In genomic region chr4:145805490-145805889, GRCh38 we compare ENCODE assay signal across 14 cellular contexts.
DNase-seq lines count a peak whose midpoint lies in the region; ATAC-seq and TF ChIP-seq lines count a peak whose summit lies in the region.
"Had no signal": no experiment of that assay in that cellular context is flagged by ENCODE, and none has a peak within 500 bp of the region (broad histone marks: within the 10 kb centered on the region; RNA-seq: fewer than 3 reads in every experiment).

No MANE protein-coding gene starts in this region.

- peaks cover 23% of the 10 kb centered on the region for H3K36me3 Mint-ChIP-seq in endothelial cell (ENCODE audit: low read depth, unreplicated experiment)
- H3K36me3 Mint-ChIP-seq in CD8-positive, alpha-beta T cell: peaks cover 42% of the 10 kb centered on the region

- TF ChIP-seq CTCF in RWPE1 (conservative IDR thresholded peaks at IDR 0.05; ENCODE audit: low read depth) (no peak), endothelial cell (IDR thresholded peaks at IDR 0.05; ENCODE audit: unreplicated experiment) (no peak)
- no peak for TF ChIP-seq CTCF in CD8-positive, alpha-beta T cell (IDR thresholded peaks at IDR 0.05)

- H3K4me3 ChIP-seq in CD8-positive, alpha-beta T cell (ENCODE audit: low read depth, low read length): no peak overlapping the region

- H3K36me3 ChIP-seq in CD8-positive, alpha-beta T cell (ENCODE audit: insufficient read depth, low read length): no peaks in the 10 kb centered on the region

- peaks cover 28% of the 10 kb centered on the region for H3K4me1 Mint-ChIP-seq in endothelial cell (ENCODE audit: unreplicated experiment)
- H3K4me1 Mint-ChIP-seq in CD8-positive, alpha-beta T cell (ENCODE audit: low read depth): peaks cover 7% of the 10 kb centered on the region

- no peaks in the 10 kb centered on the region for H3K9me3 ChIP-seq in CD8-positive, alpha-beta T cell (ENCODE audit: low read length)

- POLR2A ChIA-PET in RWPE1 (lab: Yijun Ruan, JAX; ENCODE audit: low non-redundant PET): no interaction called here
- POLR2A ChIA-PET in CD8-positive, alpha-beta T cell (lab: Charles Lee): no interaction called here

- no peaks in the 10 kb centered on the region for H3K9me3 Mint-ChIP-seq in endothelial cell (ENCODE audit: unreplicated experiment)
- H3K9me3 Mint-ChIP-seq in CD8-positive, alpha-beta T cell: peaks cover 4% of the 10 kb centered on the region
- H3K9me3 Mint-ChIP-seq: central memory CD8-positive, alpha-beta T cell had no signal

- peak overlapping the region; percentile 59 for H3K27ac ChIP-seq in RWPE1
- H3K27ac ChIP-seq in CD8-positive, alpha-beta T cell (ENCODE audit: low read depth, low read length): no peak overlapping the region

- DNase-seq in ELF-1 (ENCODE audit: low read depth, low spot score) (peak; percentile 86), RWPE1 (ENCODE audit: low spot score) (no peak), endothelial cell (ENCODE audit: low spot score) (peak; percentile 26), lung microvascular endothelial cell (ENCODE audit: low read depth in 2 of 2) (peak; percentile 92 to 98)
- DNase-seq in CD8-positive, alpha-beta T cell: no peak
- DNase-seq: CD4-positive, alpha-beta T cell; naive B cell; NCI-H748 treated with DMSO at 0.1 percent for 48 hours had no signal

- H3K27me3 ChIP-seq in CD8-positive, alpha-beta T cell (ENCODE audit: insufficient read depth, low read length): no peaks in the 10 kb centered on the region

- H3K27me3 Mint-ChIP-seq in endothelial cell (ENCODE audit: unreplicated experiment): peaks cover 4% of the 10 kb centered on the region
- H3K27me3 Mint-ChIP-seq in CD8-positive, alpha-beta T cell (ENCODE audit: low read depth): no peaks in the 10 kb centered on the region
- H3K27me3 Mint-ChIP-seq: CD4-positive, alpha-beta T cell; central memory CD8-positive, alpha-beta T cell; naive B cell; stimulated activated memory B cell treated with anti-CD40 and anti-IgM and Interleukin-4, amounts not matched to agents 10 μg/mL and 1 μg/mL and 100 μg/mL, for 72 hours had no signal

- H3K4me1 ChIP-seq in CD8-positive, alpha-beta T cell (ENCODE audit: insufficient read depth, low read length): no peaks in the 10 kb centered on the region

- ATAC-seq in GM21360 (IDR thresholded peaks at IDR 0.05; ENCODE audit: unreplicated experiment) (no peak), GM21529 (IDR thresholded peaks at IDR 0.05; ENCODE audit: unreplicated experiment) (no peak), HG03095 (IDR thresholded peaks at IDR 0.05; ENCODE audit: unreplicated experiment) (no peak)
- no peak for ATAC-seq in CD8-positive, alpha-beta T cell
- ATAC-seq: stimulated activated memory B cell treated with anti-CD40 and anti-IgM and Interleukin-4, amounts not matched to agents 10 μg/mL and 1 μg/mL and 100 μg/mL, for 72 hours had no signal

- no peak overlapping the region for H3K4me3 Mint-ChIP-seq in endothelial cell (ENCODE audit: unreplicated experiment)
- H3K4me3 Mint-ChIP-seq in CD8-positive, alpha-beta T cell: no peak overlapping the region
- H3K4me3 Mint-ChIP-seq: CD4-positive, alpha-beta T cell; central memory CD8-positive, alpha-beta T cell; naive B cell; stimulated activated memory B cell treated with anti-CD40 and anti-IgM and Interleukin-4, amounts not matched to agents 10 μg/mL and 1 μg/mL and 100 μg/mL, for 72 hours; T-helper 1 cell treated with Interleukin-12 subunit alpha and Interleukin-12 subunit beta and Interleukin-4 antibody, amounts not matched to agents 30 μg/mL and 1 μg/mL, for 36 hours had no signal

- CTCF ChIA-PET in RWPE1 (lab: Yijun Ruan, JAX): interaction anchor here (0.9 kb wide), 1 partner anchor 46 kb away, joined by 6 read pairs; no protein-coding TSS in a partner anchor
- CTCF ChIA-PET in CD8-positive, alpha-beta T cell (lab: Charles Lee): interaction anchor here (0.6 to 1.4 kb wide), 2 partner anchors 64 to 131 kb away, joined by 3 read pairs; no protein-coding TSS in a partner anchor

- intact Hi-C loops in CD8-positive, alpha-beta T cell (cut with DNase I, micrococcal nuclease): no loop called here

- peak overlapping the region; percentile 83 for H3K27ac Mint-ChIP-seq in endothelial cell (ENCODE audit: unreplicated experiment)
- no peak overlapping the region for H3K27ac Mint-ChIP-seq in CD8-positive, alpha-beta T cell
- H3K27ac Mint-ChIP-seq: CD4-positive, alpha-beta T cell; T-helper 1 cell treated with Interleukin-12 subunit alpha and Interleukin-12 subunit beta and Interleukin-4 antibody, amounts not matched to agents 30 μg/mL and 1 μg/mL, for 36 hours had no signal

Comparison
In these comparisons a context has a peak if more than half of its experiments do, and no peak if none do; other contexts are left out.
1. DNase-seq: peak in ELF-1 (single experiment), endothelial cell (single experiment) and lung microvascular endothelial cell (2 of 2); none in RWPE1 (single experiment) and CD8-positive, alpha-beta T cell (0 of 7).